ENCODE assay signal across 15 cellular contexts in genomic region chr9:87547665-87548064, GRCh38. TPM values are rescaled to one million over a fixed set of nuclear protein-coding genes. Genes with fewer than 3 reads are reported as not detected.
DNase-seq lines count a peak whose midpoint lies in the region; ATAC-seq and TF ChIP-seq lines count a peak whose summit lies in the region.
"Had no signal": no experiment of that assay in that cellular context is flagged by ENCODE, and none has a peak within 500 bp of the region (broad histone marks: within the 10 kb centered on the region; RNA-seq: fewer than 3 reads in every experiment).

No MANE protein-coding gene starts in this region.

- CTCF ChIA-PET in activated CD4-positive, alpha-beta memory T cell treated with anti-CD3 and anti-CD28 coated beads for 36 hours (lab: Charles Lee), result no interaction called here

- DNase-seq in Caki2 (ENCODE audit: low read depth) (peak; percentile 33), SK-N-DZ (ENCODE audit: low spot score) (peak; percentile 15), foreskin keratinocyte (peak; percentile 29 to 71), occipital lobe (lab: John Stamatoyannopoulos, UW) (no peak), NK-92 (lab: John Stamatoyannopoulos, UW; ENCODE audit: unreplicated experiment) (no peak)
- no peak for DNase-seq in activated CD4-positive, alpha-beta memory T cell treated with anti-CD3 and anti-CD28 coated beads for 36 hours
- DNase-seq: activated CD4-positive, alpha-beta memory T cell treated with anti-CD3 and anti-CD28 coated beads, Interleukin-2, amount 10 ng/mL, durations not matched to agents 7 days and 5 days; NCI-H1105; NCI-H510A; ovary; T1000; upper lobe of left lung had no signal

- H3K9me3 ChIP-seq in mucosa of stomach (ENCODE audit: control insufficient read depth, low read length), result no peaks in the 10 kb centered on the region
- H3K9me3 ChIP-seq: ovary, upper lobe of left lung had no signal

- H3K4me1 ChIP-seq in foreskin keratinocyte, result no peaks in the 10 kb centered on the region
- peaks cover 28% of the 10 kb centered on the region for H3K4me1 ChIP-seq in mucosa of stomach (ENCODE audit: control insufficient read depth, insufficient read depth, low read length)
- H3K4me1 ChIP-seq: upper lobe of left lung had no signal

- no peaks in the 10 kb centered on the region for H3K4me1 Mint-ChIP-seq in activated CD4-positive, alpha-beta memory T cell treated with anti-CD3 and anti-CD28 coated beads for 36 hours (ENCODE audit: low read depth)
- H3K4me1 Mint-ChIP-seq: activated CD4-positive, alpha-beta memory T cell treated with anti-CD3 and anti-CD28 coated beads, Interleukin-2, amount 10 ng/mL, durations not matched to agents 7 days and 5 days had no signal

- POLR2A ChIA-PET in activated CD4-positive, alpha-beta memory T cell treated with anti-CD3 and anti-CD28 coated beads for 36 hours (lab: Charles Lee), result no interaction called here

- no peak overlapping the region for H3K4me3 ChIP-seq in mucosa of stomach (ENCODE audit: low read length)
- H3K4me3 ChIP-seq: lung, ovary, upper lobe of left lung had no signal

- no peaks in the 10 kb centered on the region for H3K27me3 ChIP-seq in foreskin keratinocyte
- H3K27me3 ChIP-seq in mucosa of stomach (ENCODE audit: control insufficient read depth, insufficient read depth, low read length), result no peaks in the 10 kb centered on the region
- H3K27me3 ChIP-seq: ovary, upper lobe of left lung had no signal

- no peaks in the 10 kb centered on the region for H3K36me3 ChIP-seq in mucosa of stomach (ENCODE audit: control insufficient read depth, insufficient read depth, low read length)
- H3K36me3 ChIP-seq: ovary had no signal

- no peak overlapping the region for H3K27ac Mint-ChIP-seq in activated CD4-positive, alpha-beta memory T cell treated with anti-CD3 and anti-CD28 coated beads for 36 hours
- H3K27ac Mint-ChIP-seq: activated CD4-positive, alpha-beta memory T cell treated with anti-CD3 and anti-CD28 coated beads, Interleukin-2, amount 10 ng/mL, durations not matched to agents 7 days and 5 days had no signal

- H3K36me3 Mint-ChIP-seq in activated CD4-positive, alpha-beta memory T cell treated with anti-CD3 and anti-CD28 coated beads for 36 hours, result no peaks in the 10 kb centered on the region

- TF ChIP-seq CTCF in foreskin keratinocyte (conservative IDR thresholded peaks at IDR 0.05), result no peak

- H3K9me3 Mint-ChIP-seq in activated CD4-positive, alpha-beta memory T cell treated with anti-CD3 and anti-CD28 coated beads for 36 hours, result no peaks in the 10 kb centered on the region
- H3K9me3 Mint-ChIP-seq: activated CD4-positive, alpha-beta memory T cell treated with anti-CD3 and anti-CD28 coated beads, Interleukin-2, amount 10 ng/mL, durations not matched to agents 7 days and 5 days had no signal

- peak overlapping the region; percentile 33 for H3K9ac ChIP-seq in mucosa of stomach (ENCODE audit: low read length)

- H3K4me3 Mint-ChIP-seq in activated CD4-positive, alpha-beta memory T cell treated with anti-CD3 and anti-CD28 coated beads for 36 hours, result no peak overlapping the region
- H3K4me3 Mint-ChIP-seq: activated CD4-positive, alpha-beta memory T cell treated with anti-CD3 and anti-CD28 coated beads, Interleukin-2, amount 10 ng/mL, durations not matched to agents 7 days and 5 days had no signal

- in situ Hi-C loops in Caki2 (cut with HindIII; ENCODE audit: low pct_unique_long_range_greater_than_20kb, low sequenced_read_pairs), result no loop called here

- ATAC-seq in foreskin keratinocyte (peak; percentile 82), HG03045 (IDR thresholded peaks at IDR 0.05; ENCODE audit: unreplicated experiment) (no peak)

- no peak overlapping the region for H3K27ac ChIP-seq in foreskin keratinocyte
- H3K27ac ChIP-seq: ovary, upper lobe of left lung had no signal

- peaks cover 7% of the 10 kb centered on the region for H3K27me3 Mint-ChIP-seq in activated CD4-positive, alpha-beta memory T cell treated with anti-CD3 and anti-CD28 coated beads for 36 hours

- intact Hi-C loops in activated CD4-positive, alpha-beta memory T cell treated with anti-CD3 and anti-CD28 coated beads for 36 hours (cut with micrococcal nuclease), result no loop called here

RNA-seq across cellular contexts. Expression of gene DAPK1, which starts 50.0 kb away (rescaled TPM):
- 16.3 and 20.9 TPM in 2 replicates for total RNA-seq in Caki2 (2014; rRNA removed; shearing (Covaris generic); ENCODE audit: low replicate concordance)
- polyA plus RNA-seq in SK-N-DZ (2014; cell fraction: cytosol; rRNA removed), result 15.1 and 18.1 TPM in 2 replicates
- 17.5 and 31.7 TPM in 2 replicates for polyA plus RNA-seq in SK-N-DZ (2014; cell fraction: nucleus; rRNA removed)
- total RNA-seq in foreskin keratinocyte, result 1.2 and 1.9 TPM in 2 replicates
- 0.65 and 0.67 TPM in 2 replicates for polyA plus RNA-seq in foreskin keratinocyte
- total RNA-seq in occipital lobe, result 67.4 TPM
- 1 to 10 TPM; 1.9 to 3.3 TPM for total RNA-seq in activated CD4-positive, alpha-beta memory T cell treated with anti-CD3 and anti-CD28 coated beads for 36 hours

Comparison
In these comparisons a context has a peak if more than half of its experiments do, and no peak if none do; other contexts are left out.
1. DNase-seq: peak in Caki2 (single experiment), SK-N-DZ (single experiment) and foreskin keratinocyte (2 of 2); none in occipital lobe (single experiment), activated CD4-positive, alpha-beta memory T cell treated with anti-CD3 and anti-CD28 coated beads for 36 hours (single experiment) and NK-92 (single experiment).